7 cellular contexts compared by ENCODE assay signal in the genomic region with DNA sequence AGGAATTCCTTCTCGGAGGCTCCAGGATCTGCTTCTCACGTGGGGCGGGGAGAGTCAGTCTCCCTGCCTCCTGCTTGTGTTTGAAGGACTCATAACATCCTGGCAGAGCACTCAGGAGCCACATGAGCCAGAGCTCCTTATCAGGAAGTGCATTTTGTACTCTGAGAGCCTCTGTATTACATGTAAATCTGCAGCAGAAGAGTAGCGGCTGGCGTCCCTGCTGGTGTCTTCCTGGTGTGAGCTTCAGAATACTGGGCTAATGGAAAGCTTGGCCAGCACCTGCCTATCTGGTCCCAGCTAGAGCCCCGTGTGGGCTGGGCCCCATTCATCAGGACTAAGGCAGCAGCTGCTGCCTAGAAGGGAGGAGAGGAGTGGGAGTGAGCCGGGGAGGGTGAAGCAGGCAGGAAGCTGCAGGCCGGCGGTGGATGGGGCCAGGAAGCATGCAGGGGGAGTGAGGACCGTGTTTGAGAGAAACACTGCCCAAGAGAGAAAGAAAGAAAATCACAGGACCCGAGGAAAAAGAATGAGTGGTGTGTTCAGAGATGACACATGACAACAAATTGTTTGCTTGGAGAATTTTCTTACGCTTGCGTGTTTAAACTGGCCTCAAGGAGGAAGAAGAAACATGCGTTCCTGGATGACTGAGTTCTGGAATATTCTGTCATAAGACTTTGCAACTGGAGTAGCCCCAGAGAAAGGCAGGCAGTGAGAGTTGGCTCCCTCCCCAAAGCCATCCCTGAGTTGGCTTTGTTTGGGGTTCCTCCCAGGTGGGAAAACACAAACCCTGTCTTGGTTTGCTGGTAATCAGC. TPM values are rescaled to one million over a fixed set of nuclear protein-coding genes. Genes with fewer than 3 reads are reported as not detected.
DNase-seq lines count a peak whose midpoint lies in the region; ATAC-seq and TF ChIP-seq lines count a peak whose summit lies in the region.
"Not testable (repeated sequence)": the region's sequence is repeated elsewhere in the genome, so short reads cannot be mapped to it uniquely, and the experiment has no call there.

No MANE protein-coding gene starts in this region.

- H3K36me3 ChIP-seq in osteoblast (ENCODE audit: insufficient read depth, low read length), result not testable (repeated sequence)

- H3K9me3 ChIP-seq in osteoblast (ENCODE audit: low read depth, low read length), result not testable (repeated sequence)

- not testable (repeated sequence) for H3K4me1 ChIP-seq in osteoblast (ENCODE audit: insufficient read depth, low read length)

- TF ChIP-seq CTCF in chondrocyte (IDR thresholded peaks at IDR 0.05), result peak; percentile 17
- not testable (repeated sequence) for TF ChIP-seq CTCF in osteoblast (IDR thresholded peaks at IDR 0.05; ENCODE audit: extremely low read depth, low read depth, low read length)

- H3K4me2 ChIP-seq in osteoblast (ENCODE audit: insufficient read depth, low read length), result not testable (repeated sequence)

- H3K36me3 Mint-ChIP-seq in chondrocyte (ENCODE audit: low read depth), result not testable (repeated sequence)

- H2AFZ ChIP-seq in osteoblast (ENCODE audit: low read length), result not testable (repeated sequence)

- peak; percentile 75 for DNase-seq in GM04504 (ENCODE audit: low read depth)
- peak; percentile 85 for DNase-seq in NCI-H146 (lab: John Stamatoyannopoulos, UW)
- not testable (repeated sequence) for DNase-seq in chondrocyte (ENCODE audit: low spot score)
- peak; percentile 27 for DNase-seq in hepatic stellate cell (ENCODE audit: low spot score)
- peak; percentile 27 for DNase-seq in osteoblast (ENCODE audit: insufficient read length, low spot score, missing footprints)

- H3K79me2 ChIP-seq in osteoblast (ENCODE audit: insufficient read depth, low read length), result not testable (repeated sequence)

- H3K4me3 Mint-ChIP-seq in chondrocyte (ENCODE audit: unreplicated experiment), result peak overlapping the region; percentile 28

- H3K27ac ChIP-seq in osteoblast (ENCODE audit: low read depth, low read length), result not testable (repeated sequence)

- ATAC-seq in HG02798 (IDR thresholded peaks at IDR 0.05; ENCODE audit: poor library complexity, unreplicated experiment), result peak; percentile 52
- peak; percentile 83 for ATAC-seq in SK-N-SH treated with all-trans-retinoic acid at 6 μM for 48 hours

- H4K20me1 ChIP-seq in osteoblast (ENCODE audit: insufficient read depth, low read length), result not testable (repeated sequence)

- not testable (repeated sequence) for H3K9me3 Mint-ChIP-seq in chondrocyte (ENCODE audit: low read depth)

- H3K27me3 Mint-ChIP-seq in chondrocyte (ENCODE audit: low read depth), result not testable (repeated sequence)

- H3K4me3 ChIP-seq in osteoblast (ENCODE audit: insufficient read depth, low read length), result not testable (repeated sequence)

- H3K27ac Mint-ChIP-seq in chondrocyte (ENCODE audit: unreplicated experiment), result peak overlapping the region; percentile 87

- not testable (repeated sequence) for H3K27me3 ChIP-seq in osteoblast (ENCODE audit: insufficient read depth, low read length)

- peaks cover 17% of the 10 kb centered on the region for H3K4me1 Mint-ChIP-seq in chondrocyte (ENCODE audit: low read depth)

RNA-seq across cellular contexts. Expression of a gene that starts 41.3 kb away (rescaled TPM):
- total RNA-seq in chondrocyte, result 234 to 355 TPM (median 335 TPM) in 3 replicates
- total RNA-seq in osteoblast, result 420 and 445 TPM in 2 replicates
